8 cellular contexts compared by ENCODE assay signal in genomic region chr22:42615092-42615859, GRCh38. TPM values are rescaled to one million over a fixed set of nuclear protein-coding genes. Genes with fewer than 3 reads are reported as not detected.
DNase-seq lines count a peak whose midpoint lies in the region; ATAC-seq and TF ChIP-seq lines count a peak whose summit lies in the region.

No MANE protein-coding gene starts in this region.

- peak; percentile 52 for ATAC-seq in GM19025 (IDR thresholded peaks at IDR 0.05; ENCODE audit: low read depth, unreplicated experiment)
- ATAC-seq in HG03342 (IDR thresholded peaks at IDR 0.05; ENCODE audit: unreplicated experiment): peak; percentile 60
- peak; percentile 66 for ATAC-seq in left colon

- TF ChIP-seq CTCF in AG09319 (IDR thresholded peaks at IDR 0.05; ENCODE audit: low read depth, low read length): no peak
- TF ChIP-seq CTCF in choroid plexus epithelial cell (conservative IDR thresholded peaks at IDR 0.05; ENCODE audit: low read depth, low read length): no peak

- intact Hi-C loops in left colon (cut with DNase I, micrococcal nuclease): no loop called here

- DNase-seq in AG09319 (ENCODE audit: extremely low read depth, low read depth) (peak; percentile 96), NCI-H446 treated with DMSO at 0.1 percent for 48 hours (lab: John Stamatoyannopoulos, UW) (peak; percentile 99), choroid plexus epithelial cell (ENCODE audit: low read depth) (peak; percentile 99), left colon (peak; percentile 87 to 93)
- DNase-seq in activated CD4-positive, alpha-beta T cell treated with anti-CD3 and anti-CD28 coated beads for 1 hour: peak; percentile 76
- peak; percentile 69 to 72 for DNase-seq in stimulated activated CD4-positive, alpha-beta T cell treated with anti-CD3 and anti-CD28 coated beads, Interleukin-1b, Interleukin-23, amount 100 ng/mL, for 4 hours (ENCODE audit: low read depth in 2 of 2)

- peak overlapping the region; percentile 86 for H3K4me3 ChIP-seq in choroid plexus epithelial cell (ENCODE audit: low read depth, low read length)

RNA-seq across cellular contexts. Expression of gene POLDIP3, which starts 0.6 kb away (rescaled TPM):
- 10 to 100 TPM; 48.9 to 61.3 TPM for total RNA-seq in left colon

RNA-seq across cellular contexts. Expression of gene ATP5MGL, which starts 25.1 kb away (rescaled TPM):
- total RNA-seq in left colon: under 1 TPM; 0.34 to 0.89 TPM

RNA-seq across cellular contexts. Expression of gene CYB5R3, which starts 33.9 kb away (rescaled TPM):
- total RNA-seq in left colon: 100 to 1,000 TPM; 157 to 192 TPM

Comparison
In these comparisons a context has a peak if more than half of its experiments do, and no peak if none do; other contexts are left out.
1. Peak in every context shown above with its lines: DNase-seq, ATAC-seq and H3K4me3 ChIP-seq.